9 cellular contexts compared by ENCODE assay signal in the genomic region with DNA sequence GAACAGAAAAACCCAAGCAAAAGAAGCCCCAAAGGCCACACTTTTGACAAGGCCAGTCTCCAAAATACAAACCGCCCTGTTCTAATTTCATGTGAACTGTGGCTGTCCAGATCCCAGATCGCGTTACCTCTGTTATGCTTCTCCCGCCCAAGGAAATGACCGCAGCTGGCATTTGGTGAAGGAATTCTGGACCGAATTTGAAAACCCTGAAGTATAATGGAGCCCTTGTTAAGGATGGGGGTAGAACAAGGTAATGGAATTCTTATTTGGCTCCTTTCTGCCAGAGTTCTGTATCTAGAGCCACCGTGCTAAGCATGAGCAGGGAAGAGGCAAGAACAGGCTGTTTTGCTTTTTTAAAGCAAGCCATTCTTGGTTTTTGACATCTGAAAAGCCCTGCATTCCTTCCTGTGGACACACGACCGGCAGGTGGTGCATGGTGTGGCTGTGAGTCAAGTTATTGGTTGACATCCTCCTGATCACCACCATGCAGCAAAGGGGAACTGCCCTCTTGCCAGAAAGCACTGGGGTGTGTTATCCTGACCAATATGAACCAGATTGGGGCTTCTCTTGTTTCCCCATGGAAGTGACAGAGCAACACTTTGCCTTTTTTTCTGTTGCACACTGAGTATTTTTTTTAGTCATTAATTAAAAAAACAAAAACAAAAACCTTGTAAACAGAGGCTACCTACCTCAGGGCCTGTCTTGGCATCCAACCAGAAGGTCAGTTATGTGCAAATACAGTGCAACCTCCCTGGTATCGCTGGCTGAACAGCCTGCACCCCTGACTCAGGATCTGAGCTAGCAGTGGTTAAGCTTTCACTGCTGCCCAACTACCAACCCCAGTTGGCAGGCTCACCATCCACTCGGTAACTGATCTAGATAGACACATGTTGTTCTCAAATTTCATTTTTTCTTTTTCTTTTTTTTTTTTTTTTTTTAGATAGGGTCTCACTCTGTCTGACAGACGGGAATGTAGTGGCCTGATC. TPM values are rescaled to one million over a fixed set of nuclear protein-coding genes. Genes with fewer than 3 reads are reported as not detected.
DNase-seq lines count a peak whose midpoint lies in the region; ATAC-seq, FAIRE-seq and TF ChIP-seq lines count a peak whose summit lies in the region.
"Had no signal": no experiment of that assay in that cellular context is flagged by ENCODE, and none has a peak within 500 bp of the region (broad histone marks: within the 10 kb centered on the region; RNA-seq: fewer than 3 reads in every experiment).

No MANE protein-coding gene starts in this region.

- H3K23ac ChIP-seq in IMR-90 (ENCODE audit: low read depth, low read length) = no peak overlapping the region

- intact Hi-C loops in IMR-90 (cut with micrococcal nuclease) (no loop called here), K562 (cut with micrococcal nuclease) (loop anchor here (1.0 to 10.0 kb wide), 3 partner anchors 55 to 133 kb away; no protein-coding TSS in a partner anchor), psoas muscle (cut with DNase I) (no loop called here)

- no peak overlapping the region for H4K8ac ChIP-seq in IMR-90 (ENCODE audit: low read depth in 2 of 2, low read length in 2 of 2)

- H2BK5ac ChIP-seq in IMR-90 (ENCODE audit: low read depth, low read length, poor library complexity, severe bottlenecking) = no peak overlapping the region

- peak; percentile 37; the same call in 1 of the 2 replicates for TF ChIP-seq CTCF in GM12875 (IDR thresholded peaks at IDR 0.05; ENCODE audit: borderline replicate concordance, insufficient read depth, low read depth, low read length)
- no peak for TF ChIP-seq CTCF in IMR-90 (conservative IDR thresholded peaks at IDR 0.05; ENCODE audit: low read depth, low read length)
- peak; percentile 66 to 75 (median 70) for TF ChIP-seq CTCF in K562 (IDR thresholded peaks at IDR 0.05 in 2 of 3, conservative IDR thresholded peaks at IDR 0.05 in 1 of 3; ENCODE audit: insufficient read depth in 2 of 3, low read depth in 1 of 3, low read length in 3 of 3)
- peak; percentile 16 for TF ChIP-seq CTCF in psoas muscle (IDR thresholded peaks at IDR 0.05)

- no peak overlapping the region for H2BK120ac ChIP-seq in IMR-90 (ENCODE audit: low read depth, low read length)

- H2AFZ ChIP-seq in IMR-90 (replicated peaks; ENCODE audit: low read length, poor library complexity) (peak overlapping the region; percentile 58), K562 (ENCODE audit: low read depth, low read length) (peak overlapping the region; percentile 71)

- H3K56ac ChIP-seq in IMR-90 (ENCODE audit: extremely low read depth, insufficient read depth, low read length) = no peak overlapping the region

- dilution Hi-C loops in IMR-90 (cut with HindIII; ENCODE audit: low sequenced_read_pairs, unreplicated experiment) = no loop called here

- no peak overlapping the region for H3K4ac ChIP-seq in IMR-90 (ENCODE audit: low read depth, low read length)

- no peak overlapping the region for H3K18ac ChIP-seq in IMR-90 (ENCODE audit: low read depth, low read length)

- H2AK5ac ChIP-seq in IMR-90 (ENCODE audit: low read depth, low read length) = no peak overlapping the region

- H4K91ac ChIP-seq in IMR-90 (ENCODE audit: insufficient read depth, low read depth, low read length) = no peak overlapping the region

- H3K9ac ChIP-seq in IMR-90 (ENCODE audit: low read depth, low read length) (no peak overlapping the region), K562 (ENCODE audit: insufficient read depth in 1 of 2, low read depth in 2 of 2, low read length in 2 of 2) (no peak overlapping the region)

- FAIRE-seq in K562 (lab: Jason Lieb, UNC) = peak; percentile 91

- no peaks in the 10 kb centered on the region for H3K9me1 ChIP-seq in IMR-90 (ENCODE audit: insufficient read depth, low read length)
- no peaks in the 10 kb centered on the region for H3K9me1 ChIP-seq in K562 (ENCODE audit: control insufficient read depth, insufficient read depth, low read length)

- H2AK9ac ChIP-seq in IMR-90 (replicated peaks; ENCODE audit: low read depth, low read length, poor library complexity) = no peak overlapping the region

- CTCF ChIA-PET in IMR-90 (lab: Yijun Ruan, JAX) = interaction anchor here (1.7 kb wide), 1 partner anchor 13 kb away, joined by 7 read pairs; no protein-coding TSS in a partner anchor
- CTCF ChIA-PET in K562 (lab: Yijun Ruan, JAX; ENCODE audit: low intra/inter-chr PET ratio) = interaction anchor here (0.6 kb wide), 1 partner anchor 13 kb away, joined by 3 read pairs; no protein-coding TSS in a partner anchor

- H3K14ac ChIP-seq in IMR-90 (replicated peaks; ENCODE audit: low read depth, low read length) = no peak overlapping the region

- no peak overlapping the region for H2BK20ac ChIP-seq in IMR-90 (ENCODE audit: low read depth, low read length)

- H4K20me1 ChIP-seq in IMR-90 (ENCODE audit: insufficient read depth, low read length) (no peaks in the 10 kb centered on the region), K562 (replicated peaks; ENCODE audit: control insufficient read depth, insufficient read depth, low read length) (no peaks in the 10 kb centered on the region; the same call in 1 of the 2 replicates)

- 60% methylated on average over 4 of the region's 12 CpGs; no CpG with 5 or more reads in 1 of the 2 experiments for WGBS in IMR-90 (ENCODE audit: extremely low coverage in 2 of 2, insufficient read length in 1 of 2), 2 experiments
- 28% methylated on average over 12 of the region's 12 CpGs for WGBS in K562 (ENCODE audit: insufficient coverage, low coverage, missing lambda C conversion rate)
- 24 to 31% (median 25%) methylated on average over 12 of the region's 12 CpGs for WGBS in psoas muscle, 3 donors

- TF ChIP-seq POLR2A in IMR-90 (IDR thresholded peaks at IDR 0.05; ENCODE audit: low read depth, low read length) (no peak), K562 (conservative IDR thresholded peaks at IDR 0.05) (no peak)

- no peak overlapping the region for H3K4me3 ChIP-seq in GM12875 (ENCODE audit: low read depth, low read length)
- H3K4me3 ChIP-seq in IMR-90 (ENCODE audit: insufficient read depth, low read depth, low read length) = no peak overlapping the region
- H3K4me3 ChIP-seq in K562 = no peak overlapping the region
- H3K4me3 ChIP-seq in psoas muscle = peak overlapping the region; percentile 17
- H3K4me3 ChIP-seq: SK-N-MC had no signal

- TF ChIP-seq EP300 in K562 (IDR thresholded peaks at IDR 0.05; ENCODE audit: low read length) = no peak

- POLR2A ChIA-PET in IMR-90 (lab: Charles Lee; ENCODE audit: unreplicated experiment) = no interaction called here
- POLR2A ChIA-PET in K562 (lab: Yijun Ruan, JAX) = interaction anchor here (0.7 to 1.5 kb wide), 2 partner anchors 10 to 12 kb away, joined by 3 to 9 read pairs; no protein-coding TSS in a partner anchor

- no peaks in the 10 kb centered on the region for H3K79me2 ChIP-seq in K562 (ENCODE audit: control insufficient read depth, insufficient read depth, low read length)

- H3K27ac ChIP-seq in IMR-90 (ENCODE audit: insufficient read depth, low read length) (no peak overlapping the region), K562 (ENCODE audit: extremely low read depth, low read depth, low read length) (no peak overlapping the region), psoas muscle (peak overlapping the region; percentile 47)
- H3K27ac ChIP-seq: SK-N-MC had no signal

- H3K4me1 ChIP-seq in IMR-90 (ENCODE audit: control insufficient read depth, insufficient read depth, low read length) (no peaks in the 10 kb centered on the region), K562 (replicated peaks in 1 of 2; ENCODE audit: control insufficient read depth in 2 of 2, insufficient read depth in 2 of 2, low read length in 2 of 2) (no peaks in the 10 kb centered on the region; a peak in 2 of 5 replicates), psoas muscle (peaks cover 16% of the 10 kb centered on the region)

- DNase-seq in IMR-90 (peak; percentile 7), K562 (ENCODE audit: extremely low read depth in 1 of 4, low spot score in 3 of 4) (peak; percentile 44 to 76 (median 63)), psoas muscle (peak; percentile 20 to 84), NCI-H2029 (lab: John Stamatoyannopoulos, UW) (no peak)
- DNase-seq in stimulated activated CD4-positive, alpha-beta T cell treated with anti-CD3 and anti-CD28 coated beads, Interleukin-12 subunit alpha, Interleukin-12 subunit beta, amount 100 ng/mL, for 4 hours = no peak
- DNase-seq: glutamatergic neuron had no signal

- no peak overlapping the region for H4K5ac ChIP-seq in IMR-90 (ENCODE audit: low read depth, low read length)

- H3K36me3 ChIP-seq in IMR-90 (ENCODE audit: control insufficient read depth, insufficient read depth, low read length) (no peaks in the 10 kb centered on the region), K562 (ENCODE audit: control insufficient read depth, insufficient read depth, low read length) (no peaks in the 10 kb centered on the region), psoas muscle (ENCODE audit: insufficient read depth in 1 of 2, low read depth in 1 of 2) (no peaks in the 10 kb centered on the region)

- H2BK15ac ChIP-seq in IMR-90 (ENCODE audit: low read depth, low read length) = no peak overlapping the region

- no peaks in the 10 kb centered on the region for H3K79me1 ChIP-seq in IMR-90 (ENCODE audit: low read depth in 1 of 2, low read length in 2 of 2)

- H3K4me2 ChIP-seq in IMR-90 (ENCODE audit: low read depth, low read length) = no peak overlapping the region
- no peak overlapping the region for H3K4me2 ChIP-seq in K562 (ENCODE audit: insufficient read depth, low read length)

- ATAC-seq in IMR-90 (ENCODE audit: low read depth) (no peak), K562 (peak; percentile 96), psoas muscle (peak; percentile 82 to 97 (median 87)), HG02571 (IDR thresholded peaks at IDR 0.05; ENCODE audit: unreplicated experiment) (no peak)

- TF ChIP-seq RAD21 in IMR-90 (IDR thresholded peaks at IDR 0.05; ENCODE audit: low read length) = no peak
- peak; percentile 49 to 75 for TF ChIP-seq RAD21 in K562 (CRISPR knock-in tag; conservative IDR thresholded peaks at IDR 0.05 in 1 of 2, IDR thresholded peaks at IDR 0.05 in 1 of 2)

- BruUV-seq in IMR-90 (replicated peaks; lab: Mats Ljungman, UMichigan) (no TSS peak), K562 (replicated peaks; lab: Mats Ljungman, UMichigan) (no TSS peak)

- no peaks in the 10 kb centered on the region for H3K9me3 ChIP-seq in IMR-90 (ENCODE audit: control insufficient read depth, insufficient read depth, low read length)
- H3K9me3 ChIP-seq in K562 (replicated peaks; ENCODE audit: control insufficient read depth, insufficient read depth, low read depth, low read length) = no peaks in the 10 kb centered on the region
- H3K9me3 ChIP-seq in psoas muscle = no peaks in the 10 kb centered on the region

- no peaks in the 10 kb centered on the region for H3K27me3 ChIP-seq in IMR-90 (ENCODE audit: control insufficient read depth, insufficient read depth, low read length)
- H3K27me3 ChIP-seq in K562 (ENCODE audit: control insufficient read depth in 2 of 2, insufficient read depth in 2 of 2, low read length in 2 of 2) = no peaks in the 10 kb centered on the region
- no peaks in the 10 kb centered on the region for H3K27me3 ChIP-seq in psoas muscle (ENCODE audit: insufficient read depth in 3 of 3, low read length in 2 of 3)

- in situ Hi-C loops in IMR-90 (cut with MboI; ENCODE audit: low sequenced_read_pairs) = no loop called here
- in situ Hi-C loops in K562 (cut with MboI) = loop anchor here (5.0 kb wide), 1 partner anchor 82 kb away; the partner anchor contains the start of gene PHYH

RNA-seq across cellular contexts. Expression of gene UCMA, which starts 14.2 kb away (rescaled TPM):
- total RNA-seq in IMR-90 (2012; rRNA removed) (not detected in 2 replicates), K562 (2014; rRNA removed) (not detected in 2 replicates), K562 (2014; rRNA removed; fragmentation: Illumina TruSeq; extraction: Trizol) (not detected in 2 replicates), K562 (2015; rRNA removed; fragmentation: Illumina TruSeq; extraction: Trizol) (not detected in 2 replicates), K562 (2021) (not detected in 2 replicates), psoas muscle (not detected)
- polyA plus RNA-seq in IMR-90 (2012; rRNA removed) (not detected in 2 replicates), K562 (2011; rRNA removed) (not detected in 2 replicates), K562 (2014; fragmentation: Illumina TruSeq; extraction: Trizol) (not detected in 2 replicates), K562 (2014; fragmentation: Nextera tagmentation; extraction: Ambion mirVana) (not detected), K562 (2014; rRNA removed) (not detected in 2 replicates), psoas muscle (under 1 TPM in 1 of 3 donors, not detected in 2; 0.04 TPM)
- polyA plus RNA-seq in IMR-90 (2012; cell fraction: cytosol; rRNA removed) = not detected in 2 replicates
- not detected in 2 replicates for polyA plus RNA-seq in IMR-90 (2012; cell fraction: nucleus; rRNA removed; ENCODE audit: low replicate concordance)
- total RNA-seq in K562 (2011; cell fraction: chromatin; rRNA removed; ENCODE audit: low replicate concordance) = not detected in 2 replicates
- not detected in 2 replicates for total RNA-seq in K562 (2011; cell fraction: nucleolus; rRNA removed)
- total RNA-seq in K562 (2011; cell fraction: nucleoplasm; rRNA removed) = not detected in 2 replicates
- polyA plus RNA-seq in K562 (2011; cell fraction: cytosol; rRNA removed) = not detected in 2 replicates
- not detected in 2 replicates for polyA plus RNA-seq in K562 (2011; cell fraction: nucleus; rRNA removed)
- not detected in 2 replicates for polyA plus RNA-seq in K562 (2012)
- not detected in 2 replicates for polyA minus RNA-seq in K562 (2011; rRNA and poly(A)+ RNA removed)
- not detected in 2 replicates for polyA minus RNA-seq in K562 (2011; cell fraction: cytosol; rRNA and poly(A)+ RNA removed)
- polyA minus RNA-seq in K562 (2011; cell fraction: nucleus; rRNA and poly(A)+ RNA removed) = not detected in 2 replicates

RNA-seq across cellular contexts. Expression of gene MCM10, which starts 58.6 kb away (rescaled TPM):
- total RNA-seq in IMR-90 (2012; rRNA removed) = 11.8 and 14.4 TPM in 2 replicates
- 4.9 and 5.4 TPM in 2 replicates for polyA plus RNA-seq in IMR-90 (2012; rRNA removed)
- polyA plus RNA-seq in IMR-90 (2012; cell fraction: cytosol; rRNA removed) = 0.69 and 1.3 TPM in 2 replicates
- 1.1 and 3.5 TPM in 2 replicates for polyA plus RNA-seq in IMR-90 (2012; cell fraction: nucleus; rRNA removed; ENCODE audit: low replicate concordance)
- 70.9 and 136 TPM in 2 replicates for total RNA-seq in K562 (2011; cell fraction: chromatin; rRNA removed; ENCODE audit: low replicate concordance)
- 37.0 and 42.4 TPM in 2 replicates for total RNA-seq in K562 (2011; cell fraction: nucleolus; rRNA removed)
- total RNA-seq in K562 (2011; cell fraction: nucleoplasm; rRNA removed) = 41.4 and 42.4 TPM in 2 replicates
- 59.0 and 61.1 TPM in 2 replicates for total RNA-seq in K562 (2014; rRNA removed)
- total RNA-seq in K562 (2014; rRNA removed; fragmentation: Illumina TruSeq; extraction: Trizol) = 54.6 and 61.9 TPM in 2 replicates
- total RNA-seq in K562 (2015; rRNA removed; fragmentation: Illumina TruSeq; extraction: Trizol) = 55.2 and 56.4 TPM in 2 replicates
- total RNA-seq in K562 (2021) = 59.4 and 68.1 TPM in 2 replicates
- 18.7 and 25.9 TPM in 2 replicates for polyA plus RNA-seq in K562 (2011; rRNA removed)
- 8.2 and 9.0 TPM in 2 replicates for polyA plus RNA-seq in K562 (2011; cell fraction: cytosol; rRNA removed)
- polyA plus RNA-seq in K562 (2011; cell fraction: nucleus; rRNA removed) = 21.4 and 24.5 TPM in 2 replicates
- 18.1 and 26.1 TPM in 2 replicates for polyA plus RNA-seq in K562 (2012)
- 40.0 and 48.0 TPM in 2 replicates for polyA plus RNA-seq in K562 (2014; fragmentation: Illumina TruSeq; extraction: Trizol)
- 10 to 100 TPM; 10.4 to 26.1 TPM for polyA plus RNA-seq in K562 (2014; fragmentation: Nextera tagmentation; extraction: Ambion mirVana)
- polyA plus RNA-seq in K562 (2014; rRNA removed) = 32.7 and 34.3 TPM in 2 replicates
- 34.5 and 37.9 TPM in 2 replicates for polyA minus RNA-seq in K562 (2011; rRNA and poly(A)+ RNA removed)
- polyA minus RNA-seq in K562 (2011; cell fraction: cytosol; rRNA and poly(A)+ RNA removed) = 18.7 and 25.1 TPM in 2 replicates
- 33.0 and 42.0 TPM in 2 replicates for polyA minus RNA-seq in K562 (2011; cell fraction: nucleus; rRNA and poly(A)+ RNA removed)
- under 1 TPM in 3 of 4 donors, not detected in 1; 0.10 to 0.83 (median 0.32) TPM for total RNA-seq in psoas muscle
- polyA plus RNA-seq in psoas muscle = under 1 TPM; 0.07 to 0.21 (median 0.14) TPM

Comparison
In these comparisons a context has a peak if more than half of its experiments do, and no peak if none do; other contexts are left out.
1. ATAC-seq: peak in K562 (single experiment) and psoas muscle (4 of 4); none in IMR-90 (single experiment) and HG02571 (single experiment).
2. DNase-seq: peak in IMR-90 (single experiment), K562 (4 of 4) and psoas muscle (2 of 2); none in NCI-H2029 (single experiment) and stimulated activated CD4-positive, alpha-beta T cell treated with anti-CD3 and anti-CD28 coated beads, Interleukin-12 subunit alpha, Interleukin-12 subunit beta, amount 100 ng/mL, for 4 hours (single experiment).